In the genomic region with DNA sequence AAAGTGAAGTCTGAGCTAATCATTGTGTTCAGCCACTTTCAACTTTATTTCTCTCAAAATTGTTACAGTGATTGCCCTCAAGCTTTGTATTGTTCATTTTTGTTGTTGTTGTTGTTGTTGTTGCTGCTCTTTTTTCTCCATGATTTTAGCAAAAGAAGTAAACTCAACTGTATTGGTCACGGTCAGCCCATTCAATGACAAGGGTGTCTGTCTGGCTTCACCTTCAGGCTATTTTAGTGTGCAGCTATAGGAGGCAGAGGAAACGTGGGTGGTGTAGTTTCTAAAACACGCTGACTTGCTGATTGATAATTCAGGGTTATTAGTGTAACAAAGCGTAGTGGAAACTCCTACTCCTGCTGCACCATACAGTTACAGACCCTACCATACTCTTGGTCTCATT, we compare ENCODE assay signal across 11 cellular contexts.
DNase-seq lines count a peak whose midpoint lies in the region; ATAC-seq and TF ChIP-seq lines count a peak whose summit lies in the region.
"Had no signal": no experiment of that assay in that cellular context is flagged by ENCODE, and none has a peak within 500 bp of the region (broad histone marks: within the 10 kb centered on the region; RNA-seq: fewer than 3 reads in every experiment).

No MANE protein-coding gene starts in this region.

- in situ Hi-C loops in transverse colon (cut with MboI; ENCODE audit: low pct_ligation_motif_present in 1 of 4, low pct_unique_long_range_greater_than_20kb in 1 of 4, low sequenced_read_pairs in 3 of 4): no loop called here

- no peaks in the 10 kb centered on the region for H3K36me3 ChIP-seq in transverse colon
- H3K36me3 ChIP-seq: left ventricle myocardium inferior had no signal

- H3K4me1 ChIP-seq in transverse colon: no peaks in the 10 kb centered on the region

- peak; percentile 90 for ATAC-seq in GM18502 (IDR thresholded peaks at IDR 0.05; ENCODE audit: poor library complexity, unreplicated experiment)
- peak; percentile 66 for ATAC-seq in GM19463 (IDR thresholded peaks at IDR 0.05; ENCODE audit: unreplicated experiment)
- ATAC-seq in HG02943 (IDR thresholded peaks at IDR 0.05; ENCODE audit: low read depth, unreplicated experiment): peak; percentile 64
- ATAC-seq: activated T-cell treated with anti-CD3 and anti-CD28 coated beads, Interleukin-2, amount 50 U/mL, for 4 hours had no signal

- DNase-seq in NCI-H69 (lab: John Stamatoyannopoulos, UW): peak; percentile 10
- DNase-seq in transverse colon: no peak
- no peak for DNase-seq in SW 1271 (lab: John Stamatoyannopoulos, UW)
- no peak for DNase-seq in A172 (ENCODE audit: low spot score)
- no peak for DNase-seq in DMS153 (lab: John Stamatoyannopoulos, UW)
- DNase-seq: activated T-cell treated with anti-CD3 and anti-CD28 coated beads, Interleukin-2, amount 50 U/mL, for 4 hours; CD4-positive, alpha-beta memory T cell; left ventricle myocardium inferior had no signal

- H3K27me3 ChIP-seq in transverse colon: no peaks in the 10 kb centered on the region

- H3K27ac ChIP-seq in transverse colon: no peak overlapping the region
- H3K27ac ChIP-seq: left ventricle myocardium inferior had no signal

- no peak for TF ChIP-seq CTCF in transverse colon (IDR thresholded peaks at IDR 0.05)

- H3K9me3 ChIP-seq in transverse colon: no peaks in the 10 kb centered on the region
- H3K9me3 ChIP-seq: left ventricle myocardium inferior had no signal

- TF ChIP-seq EP300 in transverse colon (IDR thresholded peaks at IDR 0.05; ENCODE audit: low read depth): no peak

- no peak overlapping the region for H3K4me3 ChIP-seq in transverse colon
- H3K4me3 ChIP-seq: left ventricle myocardium inferior had no signal

- 75 to 82% methylated on average over 4 of the region's 4 CpGs for WGBS in transverse colon (ENCODE audit: low coverage in 1 of 2), 2 donors

- intact Hi-C loops in transverse colon (cut with DNase I; ENCODE audit: low total_unique reads): no loop called here

- TF ChIP-seq POLR2A in transverse colon (IDR thresholded peaks at IDR 0.05): no peak
